30 cellular contexts compared by ENCODE assay signal in genomic region chr21:42114646-42115045, GRCh38. TPM values are rescaled to one million over a fixed set of nuclear protein-coding genes. Genes with fewer than 3 reads are reported as not detected.
"Had no signal": no experiment of that assay in that cellular context is flagged by ENCODE, and none has a peak within 500 bp of the region (broad histone marks: within the 10 kb centered on the region; RNA-seq: fewer than 3 reads in every experiment).

No MANE protein-coding gene starts in this region.

- H3K36me3 ChIP-seq: left ventricle myocardium inferior, neutrophil, ovary, prostate gland, stomach, thyroid gland, transverse colon, upper lobe of right lung had no signal

- H3K9me3 Mint-ChIP-seq: memory B cell; naive thymus-derived CD4-positive, alpha-beta T cell; natural killer cell treated with Interleukin-12 subunit alpha and Interleukin-12 subunit beta and Interleukin-15 and Interleukin-18, amount 100 ng/mL, for 72 hours; stimulated activated naive B cell treated with anti-CD40 and anti-IgM and Interleukin-4, amounts not matched to agents 10 μg/mL and 1 μg/mL and 100 μg/mL, for 72 hours had no signal

- DNase-seq: hippocampal formation; left colon; left ventricle myocardium inferior; midbrain; mucosa of descending colon; naive thymus-derived CD4-positive, alpha-beta T cell; ovary; retina; right cardiac atrium; stimulated activated CD4-positive, alpha-beta T cell treated with anti-CD3 and anti-CD28 coated beads, Interleukin-12 subunit alpha, Interleukin-12 subunit beta, amount 100 ng/mL, for 4 hours; stimulated activated CD4-positive, alpha-beta T cell treated with anti-CD3 and anti-CD28 coated beads, Interleukin-15, amount 100 ng/mL, for 24 hours; stimulated activated CD4-positive, alpha-beta T cell treated with anti-CD3 and anti-CD28 coated beads, Interleukin-2, amount 100 ng/mL, for 24 hours; stimulated activated CD4-positive, alpha-beta T cell treated with anti-CD3 and anti-CD28 coated beads, Interleukin-4, amount 100 ng/mL, for 1 hour; stimulated activated naive B cell treated with anti-CD40 and anti-IgM and Interleukin-4, amounts not matched to agents 10 μg/mL and 1 μg/mL and 100 μg/mL, for 72 hours; stimulated activated naive CD8-positive, alpha-beta T cell treated with anti-CD3 and anti-CD28 coated beads, Interleukin-15, Interleukin-2, amounts not matched to agents 100 U/mL and 50 U/mL, for 24 hours; stomach; testis; thyroid gland; transverse colon; upper lobe of right lung had no signal

- H3K4me3 Mint-ChIP-seq: memory B cell; naive thymus-derived CD4-positive, alpha-beta T cell; natural killer cell treated with Interleukin-12 subunit alpha and Interleukin-12 subunit beta and Interleukin-15 and Interleukin-18, amount 100 ng/mL, for 72 hours; stimulated activated naive B cell treated with anti-CD40 and anti-IgM and Interleukin-4, amounts not matched to agents 10 μg/mL and 1 μg/mL and 100 μg/mL, for 72 hours had no signal

- H3K27ac Mint-ChIP-seq: memory B cell; naive thymus-derived CD4-positive, alpha-beta T cell; natural killer cell treated with Interleukin-12 subunit alpha and Interleukin-12 subunit beta and Interleukin-15 and Interleukin-18, amount 100 ng/mL, for 72 hours; stimulated activated naive B cell treated with anti-CD40 and anti-IgM and Interleukin-4, amounts not matched to agents 10 μg/mL and 1 μg/mL and 100 μg/mL, for 72 hours had no signal

- ATAC-seq: left colon; mucosa of descending colon; naive thymus-derived CD4-positive, alpha-beta T cell; natural killer cell treated with Interleukin-12 subunit alpha and Interleukin-12 subunit beta and Interleukin-15 and Interleukin-18, amount 100 ng/mL, for 72 hours; right cardiac atrium; stimulated activated naive B cell treated with anti-CD40 and anti-IgM and Interleukin-4, amounts not matched to agents 10 μg/mL and 1 μg/mL and 100 μg/mL, for 72 hours; stimulated activated naive CD8-positive, alpha-beta T cell treated with anti-CD3 and anti-CD28 coated beads, Interleukin-15, Interleukin-2, amounts not matched to agents 100 U/mL and 50 U/mL, for 24 hours had no signal

- H3K36me3 Mint-ChIP-seq: memory B cell; naive thymus-derived CD4-positive, alpha-beta T cell; natural killer cell treated with Interleukin-12 subunit alpha and Interleukin-12 subunit beta and Interleukin-15 and Interleukin-18, amount 100 ng/mL, for 72 hours; stimulated activated naive B cell treated with anti-CD40 and anti-IgM and Interleukin-4, amounts not matched to agents 10 μg/mL and 1 μg/mL and 100 μg/mL, for 72 hours had no signal

- H3K9me3 ChIP-seq: left ventricle myocardium inferior, mucosa of descending colon, neutrophil, ovary, prostate gland, stomach, testis, thyroid gland, transverse colon, upper lobe of right lung had no signal

- H3K27ac ChIP-seq: neutrophil, ovary, prostate gland, stomach, testis, thyroid gland, transverse colon, upper lobe of right lung had no signal

- H3K4me1 ChIP-seq: prostate gland, testis had no signal

- H3K4me3 ChIP-seq: left ventricle myocardium inferior, mucosa of descending colon, ovary, prostate gland, skin epidermis, stomach, testis, thyroid gland, transverse colon, upper lobe of right lung had no signal

- H3K27me3 ChIP-seq: ovary, testis, thyroid gland had no signal

RNA-seq across cellular contexts. Expression of gene UMODL1, which starts 43.5 kb away (rescaled TPM):
- total RNA-seq: lung microvascular endothelial cell; mesenteric fat pad; myocyte; natural killer cell treated with Interleukin-12 subunit alpha and Interleukin-12 subunit beta and Interleukin-15 and Interleukin-18, amount 100 ng/mL, for 72 hours; occipital lobe; right cardiac atrium; sciatic nerve; thyroid gland had no signal
